ENCODE assay signal across 1 cellular context in genomic region chr12:113098428-113099028, GRCh38.
TF ChIP-seq lines count a peak whose summit lies in the region.

No MANE protein-coding gene starts in this region.

TF ChIP-seq in HepG2, 621 proteins besides CTCF, POLR2A, EP300 and RAD21 (continued from another document and continues in another):
- TF ChIP-seq HNF1B (CRISPR knock-in tag; IDR thresholded peaks at IDR 0.05) = peak; percentile 55; the same call in 1 of the 2 replicates
- no peak for TF ChIP-seq ELF4 (CRISPR knock-in tag; IDR thresholded peaks at IDR 0.05; ENCODE audit: borderline replicate concordance)
- TF ChIP-seq PAX8 (CRISPR knock-in tag; IDR thresholded peaks at IDR 0.05; ENCODE audit: borderline replicate concordance) = no peak
- TF ChIP-seq ARID2 (CRISPR knock-in tag; IDR thresholded peaks at IDR 0.05; ENCODE audit: borderline replicate concordance) = no peak
- TF ChIP-seq SPEN (CRISPR knock-in tag; IDR thresholded peaks at IDR 0.05; ENCODE audit: low read depth) = no peak
- TF ChIP-seq KLF15 (CRISPR knock-in tag; IDR thresholded peaks at IDR 0.05; ENCODE audit: borderline replicate concordance) = no peak
- TF ChIP-seq TERF1 (CRISPR knock-in tag; IDR thresholded peaks at IDR 0.05) = no peak
- peak; percentile 75 for TF ChIP-seq ELF1 (CRISPR knock-in tag; IDR thresholded peaks at IDR 0.05)
- peak; percentile 22; the same call in 1 of the 2 replicates for TF ChIP-seq CBX5 (CRISPR knock-in tag; IDR thresholded peaks at IDR 0.05; ENCODE audit: borderline replicate concordance)
- no peak for TF ChIP-seq ZNF382 (CRISPR knock-in tag; IDR thresholded peaks at IDR 0.05; ENCODE audit: borderline replicate concordance)
- no peak for TF ChIP-seq ZBTB46 (CRISPR knock-in tag; IDR thresholded peaks at IDR 0.05; ENCODE audit: borderline replicate concordance)
- TF ChIP-seq ZNF337 (CRISPR knock-in tag; IDR thresholded peaks at IDR 0.05; ENCODE audit: borderline replicate concordance, low read depth) = no peak
- TF ChIP-seq RXRB (CRISPR knock-in tag; IDR thresholded peaks at IDR 0.05; ENCODE audit: borderline replicate concordance) = 0 out of 2 replicates have a peak, but pooled peaks have one; percentile 11
- TF ChIP-seq PREB (CRISPR knock-in tag; IDR thresholded peaks at IDR 0.05) = no peak
- TF ChIP-seq TAF1 (CRISPR knock-in tag; IDR thresholded peaks at IDR 0.05) = no peak
- no peak for TF ChIP-seq POLR2AphosphoS5 (IDR thresholded peaks at IDR 0.05; ENCODE audit: low read depth, low read length)
- TF ChIP-seq SRSF4 (IDR thresholded peaks at IDR 0.05; ENCODE audit: low read depth, low read length, poor library complexity, severe bottlenecking) = no peak
- no peak for TF ChIP-seq KDM6A (CRISPR knock-in tag; IDR thresholded peaks at IDR 0.05; ENCODE audit: low read depth)
- no peak for TF ChIP-seq THYN1 (CRISPR knock-in tag; IDR thresholded peaks at IDR 0.05; ENCODE audit: borderline replicate concordance, low read depth)
- TF ChIP-seq CHD4 (IDR thresholded peaks at IDR 0.05; ENCODE audit: borderline replicate concordance, low read length) = no peak
- TF ChIP-seq BORCS8-MEF2B (CRISPR knock-in tag; IDR thresholded peaks at IDR 0.05) = no peak
- no peak for TF ChIP-seq RXRA (CRISPR knock-in tag; IDR thresholded peaks at IDR 0.05)
- TF ChIP-seq MLLT10 (CRISPR knock-in tag; IDR thresholded peaks at IDR 0.05) = no peak
- peak; percentile 54 for TF ChIP-seq ZNF501 (CRISPR knock-in tag; IDR thresholded peaks at IDR 0.05)
- no peak for TF ChIP-seq TRIM22 (IDR thresholded peaks at IDR 0.05)
- no peak for TF ChIP-seq HNF1A (IDR thresholded peaks at IDR 0.05; ENCODE audit: low read depth)
- TF ChIP-seq HNF1A (CRISPR knock-in tag; IDR thresholded peaks at IDR 0.05; ENCODE audit: borderline replicate concordance) = no peak
- no peak for TF ChIP-seq MAZ (IDR thresholded peaks at IDR 0.05; ENCODE audit: borderline replicate concordance, low read depth, low read length)
- 0 out of 2 replicates have a peak, but pooled peaks have one; percentile 24 for TF ChIP-seq MAZ (CRISPR knock-in tag; IDR thresholded peaks at IDR 0.05; ENCODE audit: low read depth)
- TF ChIP-seq REST (IDR thresholded peaks at IDR 0.05; ENCODE audit: borderline replicate concordance in 1 of 2, low read depth in 1 of 2, low read length in 2 of 2) = no peak
- TF ChIP-seq MNT (IDR thresholded peaks at IDR 0.05) = no peak
- TF ChIP-seq KDM5B (CRISPR knock-in tag; IDR thresholded peaks at IDR 0.05; ENCODE audit: borderline replicate concordance) = peak; percentile 44; the same call in 1 of the 2 replicates
- TF ChIP-seq PRDM10 (CRISPR knock-in tag; IDR thresholded peaks at IDR 0.05; ENCODE audit: low read depth) = no peak
- no peak for TF ChIP-seq TBL1XR1 (IDR thresholded peaks at IDR 0.05; ENCODE audit: borderline replicate concordance, low read length, partially characterized antibody)
- TF ChIP-seq MATR3 (CRISPR knock-in tag; IDR thresholded peaks at IDR 0.05) = no peak
- TF ChIP-seq ZZZ3 (CRISPR knock-in tag; IDR thresholded peaks at IDR 0.05; ENCODE audit: borderline replicate concordance) = no peak
- no peak for TF ChIP-seq CAMTA2 (CRISPR knock-in tag; IDR thresholded peaks at IDR 0.05; ENCODE audit: borderline replicate concordance)
- TF ChIP-seq NFE2L2 (IDR thresholded peaks at IDR 0.05; ENCODE audit: low read length) = no peak
- TF ChIP-seq IRX3 (CRISPR knock-in tag; IDR thresholded peaks at IDR 0.05; ENCODE audit: borderline replicate concordance, low read depth) = no peak
